Comparison of ENCODE assay signal across 8 cellular contexts in the genomic region with DNA sequence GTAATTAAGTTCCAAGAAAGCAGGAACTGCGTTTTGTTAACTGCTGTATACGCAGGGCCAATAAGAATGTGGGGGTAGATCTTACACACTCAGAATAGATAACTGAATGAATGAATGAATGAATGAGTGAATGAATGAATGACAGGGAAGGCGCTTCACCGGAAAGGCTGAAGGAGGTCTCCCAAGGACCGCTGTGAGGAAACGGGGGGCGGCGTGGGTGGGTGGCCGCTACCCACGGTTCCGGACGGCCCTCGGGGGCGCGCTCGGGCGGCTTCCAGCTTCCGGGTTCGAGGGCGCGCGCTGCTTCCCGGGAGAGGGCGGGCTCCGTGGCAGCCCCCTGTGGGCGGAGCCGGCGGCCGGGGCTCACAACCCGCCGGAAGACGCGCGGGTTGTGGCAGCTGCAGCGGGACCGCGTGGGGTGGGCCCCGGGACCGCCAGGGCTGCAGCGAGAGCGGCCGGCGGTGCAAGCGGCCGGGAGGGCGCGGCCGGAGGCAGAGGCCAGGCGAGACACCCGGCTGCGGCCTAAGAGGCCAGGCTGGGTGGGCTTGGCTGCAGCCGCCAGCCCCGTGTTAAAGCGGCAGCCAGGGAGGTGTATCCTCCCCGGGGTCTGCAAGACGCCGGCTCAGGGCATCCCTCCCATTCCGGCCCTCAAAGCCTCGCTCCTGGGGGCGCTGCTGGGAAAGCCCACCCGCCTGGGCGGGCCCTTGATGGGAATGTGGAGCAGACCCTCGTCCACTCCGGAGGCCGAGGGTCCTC. TPM values are rescaled to one million over a fixed set of nuclear protein-coding genes. Genes with fewer than 3 reads are reported as not detected.
DNase-seq lines count a peak whose midpoint lies in the region; TF ChIP-seq lines count a peak whose summit lies in the region.

Gene ZFP69 (plus strand): TSS at position 367 of the 756 bp plus-strand sequence. CDS start 2,072 bp downstream, outside the sequence.

- peak within 1 kb of the TSS; percentile 35 for H3K9ac ChIP-seq in mammary epithelial cell (ENCODE audit: insufficient read depth, low read length)

- H3K9me3 ChIP-seq in HAP-1: peaks cover 18% of the 10 kb centered on the region
- peaks cover 11% of the 10 kb centered on the region for H3K9me3 ChIP-seq in mammary epithelial cell (replicated peaks; ENCODE audit: insufficient read depth, low read length)

- H3K4me2 ChIP-seq in mammary epithelial cell (ENCODE audit: insufficient read depth, low read depth, low read length): peak within 1 kb of the TSS; percentile 99

- in situ Hi-C loops in HAP-1 (cut with MboI; ENCODE audit: low sequenced_read_pairs): no loop called here
- in situ Hi-C loops in mammary epithelial cell (cut with MboI; ENCODE audit: low sequenced_read_pairs in 2 of 2): no loop called here

- dilution Hi-C loops in mammary epithelial cell (cut with HindIII; ENCODE audit: low sequenced_read_pairs): no loop called here

- no peaks in the 10 kb centered on the region for H3K79me2 ChIP-seq in mammary epithelial cell (ENCODE audit: insufficient read depth, low read length)

- H2AFZ ChIP-seq in mammary epithelial cell (ENCODE audit: low read depth, low read length): peak within 1 kb of the TSS; percentile 95

- no peaks in the 10 kb centered on the region for H4K20me1 ChIP-seq in mammary epithelial cell (ENCODE audit: insufficient read depth, low read length)

- H3K36me3 ChIP-seq in HAP-1 (replicated peaks) (peaks cover 13% of the 10 kb centered on the region), mammary epithelial cell (ENCODE audit: insufficient read depth, low read length) (no peaks in the 10 kb centered on the region)

- DNase-seq in Daoy (ENCODE audit: low read depth): peak; percentile 82
- peak; percentile 59 to 88 for DNase-seq in HAP-1 (ENCODE audit: low spot score in 2 of 2)
- DNase-seq in NCI-H1694 (lab: John Stamatoyannopoulos, UW): peak; percentile 27
- DNase-seq in mammary epithelial cell: peak; percentile 38
- peak; percentile 72 for DNase-seq in iris pigment epithelial cell (ENCODE audit: low read depth)
- DNase-seq in stimulated activated CD4-positive, alpha-beta T cell treated with anti-CD3 and anti-CD28 coated beads, Interleukin-12 subunit alpha, Interleukin-12 subunit beta, amount 100 ng/mL, for 48 hours (ENCODE audit: low read depth in 2 of 3, low spot score in 1 of 3): peak; percentile 41 to 54 (median 52)
- DNase-seq in A172 (ENCODE audit: low spot score): no peak

- H3K4me3 ChIP-seq in HAP-1 (peak within 1 kb of the TSS; percentile 70), WI38 (ENCODE audit: low read depth, low read length) (peak within 1 kb of the TSS; percentile 77), mammary epithelial cell (replicated peaks in 1 of 3; ENCODE audit: insufficient read depth in 1 of 3, low read depth in 2 of 3, low read length in 3 of 3) (peak within 1 kb of the TSS; percentile 71 to 86 (median 77))

- H3K27ac ChIP-seq in mammary epithelial cell (ENCODE audit: insufficient read depth, low read depth, low read length): no peak within 1 kb of the TSS

- no TSS peak for BruUV-seq in mammary epithelial cell (replicated peaks; lab: Mats Ljungman, UMichigan)

- WGBS in mammary epithelial cell (ENCODE audit: low coverage, missing lambda C conversion rate): under 1% methylated on average over 25 of the region's 65 CpGs

- CTCF ChIA-PET in mammary epithelial cell (lab: Charles Lee; ENCODE audit: low non-redundant PET): interaction anchor here (0.6 kb wide), 1 partner anchor 399 kb away, joined by 5 read pairs; no protein-coding TSS in a partner anchor

- TF ChIP-seq CTCF in WI38 (IDR thresholded peaks at IDR 0.05; ENCODE audit: low read depth, low read length): no peak
- TF ChIP-seq CTCF in mammary epithelial cell (conservative IDR thresholded peaks at IDR 0.05 in 1 of 2, IDR thresholded peaks at IDR 0.05 in 1 of 2; ENCODE audit: extremely low read depth in 1 of 2, insufficient read depth in 1 of 2, low read depth in 1 of 2, low read length in 2 of 2): no peak

- intact Hi-C loops in mammary epithelial cell (cut with micrococcal nuclease): no loop called here

- H3K4me1 ChIP-seq in HAP-1 (peaks cover 3% of the 10 kb centered on the region; the same call in 1 of the 2 replicates), mammary epithelial cell (ENCODE audit: insufficient read depth, low read length) (peaks cover 4% of the 10 kb centered on the region)

- H3K27me3 ChIP-seq in HAP-1 (ENCODE audit: low read depth): no peaks in the 10 kb centered on the region
- H3K27me3 ChIP-seq in mammary epithelial cell (ENCODE audit: insufficient read depth, low read length): no peaks in the 10 kb centered on the region

RNA-seq across cellular contexts. Expression of gene ZFP69, which starts in this region (rescaled TPM):
- 5.3 and 9.3 TPM in 2 replicates for total RNA-seq in Daoy (2014; rRNA removed; shearing (Covaris generic))
- 1 to 10 TPM; 3.5 to 4.3 TPM for total RNA-seq in mammary epithelial cell
- 2.1 TPM for polyA plus RNA-seq in mammary epithelial cell
- polyA minus RNA-seq in mammary epithelial cell: not detected
- total RNA-seq in A172 (2014; rRNA removed; shearing (Covaris generic)): not detected in 2 replicates
